10 cellular contexts compared by ENCODE assay signal in the genomic region with DNA sequence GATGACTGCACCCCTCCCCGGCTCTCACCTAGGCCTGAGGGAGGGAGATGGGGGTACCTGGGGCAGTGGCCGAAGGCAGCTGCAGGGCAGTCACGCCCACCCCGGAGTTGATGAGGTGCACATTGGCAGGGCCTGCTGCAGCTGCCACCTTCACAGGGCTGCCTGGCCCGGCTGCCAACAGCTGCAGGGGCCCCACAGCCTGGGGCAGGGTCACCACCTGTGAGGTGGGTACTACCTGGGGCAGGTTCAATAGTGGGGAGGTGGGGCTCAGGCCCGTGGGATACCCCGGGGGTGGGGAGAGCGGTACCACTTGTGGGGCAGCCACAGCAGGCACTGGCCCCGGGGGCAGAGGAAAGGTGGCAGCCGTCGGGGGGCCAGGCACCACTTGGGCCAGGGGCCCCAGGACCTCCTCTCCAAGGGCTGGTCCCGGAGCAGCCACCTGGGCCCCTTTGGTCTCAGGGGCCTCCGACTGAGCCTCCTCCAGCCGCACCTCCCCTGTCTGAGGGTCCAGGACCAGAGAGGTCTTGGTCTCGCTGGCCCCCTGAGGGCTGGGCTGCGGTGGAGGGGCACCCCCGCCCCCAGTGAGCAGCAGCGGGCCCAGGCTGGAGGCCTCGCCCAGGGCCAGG. TPM values are rescaled to one million over a fixed set of nuclear protein-coding genes. Genes with fewer than 3 reads are reported as not detected.
DNase-seq lines count a peak whose midpoint lies in the region; ATAC-seq, FAIRE-seq and TF ChIP-seq lines count a peak whose summit lies in the region.
"Had no signal": no experiment of that assay in that cellular context is flagged by ENCODE, and none has a peak within 500 bp of the region (broad histone marks: within the 10 kb centered on the region; RNA-seq: fewer than 3 reads in every experiment).

No MANE protein-coding gene starts in this region.

- TF ChIP-seq CTCF in HFFc6 (IDR thresholded peaks at IDR 0.05) (no peak), chondrocyte (IDR thresholded peaks at IDR 0.05) (no peak), HepG2 (CRISPR knock-in tag; IDR thresholded peaks at IDR 0.05) (no peak), suprapubic skin (IDR thresholded peaks at IDR 0.05) (no peak)

- TF ChIP-seq RAD21 in HepG2 (CRISPR knock-in tag; IDR thresholded peaks at IDR 0.05), result no peak

- no peaks in the 10 kb centered on the region for H3K36me3 ChIP-seq in HepG2 (replicated peaks in 1 of 2; ENCODE audit: control insufficient read depth in 1 of 2, insufficient read depth in 2 of 2, low read length in 2 of 2)
- H3K36me3 ChIP-seq in suprapubic skin, result no peaks in the 10 kb centered on the region

- 80% methylated on average over 11 of the region's 19 CpGs for WGBS in HepG2 (ENCODE audit: low lambda C conversion rate)
- 71% methylated on average over 1 of the region's 19 CpGs for WGBS in suprapubic skin

- H3K27ac ChIP-seq in HepG2 (ENCODE audit: extremely low read length, insufficient read depth, low read length) (no peak overlapping the region), suprapubic skin (peak overlapping the region; percentile 89)

- H3K36me3 Mint-ChIP-seq in HFFc6 (ENCODE audit: low read depth) (peaks cover 5% of the 10 kb centered on the region; the same call in 1 of the 2 replicates), chondrocyte (ENCODE audit: low read depth) (peaks cover 3% of the 10 kb centered on the region)
- H3K36me3 Mint-ChIP-seq: activated naive CD8-positive, alpha-beta T cell had no signal

- H3K9me3 ChIP-seq in HepG2 (ENCODE audit: low read length) (no peaks in the 10 kb centered on the region), suprapubic skin (no peaks in the 10 kb centered on the region)

- H3K27me3 ChIP-seq in HepG2 (ENCODE audit: control insufficient read depth in 1 of 2, insufficient read depth in 2 of 2, low read length in 2 of 2), result peaks cover 8 to 17% of the 10 kb centered on the region in 2 experiments; a peak in 3 of 5 replicates
- no peaks in the 10 kb centered on the region for H3K27me3 ChIP-seq in suprapubic skin

- H3K9ac ChIP-seq in HepG2 (ENCODE audit: insufficient read depth, low read depth, low read length), result peak overlapping the region; percentile 91

- H3K4me1 ChIP-seq in HepG2 (ENCODE audit: insufficient read depth, low read length), result peaks cover 16% of the 10 kb centered on the region
- H3K4me1 ChIP-seq in suprapubic skin, result peaks cover 46% of the 10 kb centered on the region

- TF ChIP-seq EP300 in HepG2 (IDR thresholded peaks at IDR 0.05; ENCODE audit: low read depth in 2 of 2, low read length in 2 of 2) (no peak), HepG2 (CRISPR knock-in tag; IDR thresholded peaks at IDR 0.05; ENCODE audit: borderline replicate concordance) (no peak), suprapubic skin (IDR thresholded peaks at IDR 0.05) (no peak)

- H3K27me3 Mint-ChIP-seq in HFFc6 (ENCODE audit: insufficient read depth) (peaks cover 23% of the 10 kb centered on the region), chondrocyte (ENCODE audit: low read depth) (no peaks in the 10 kb centered on the region)

- in situ Hi-C loops in HepG2 (cut with HindIII; ENCODE audit: extremely low pct_ligation_motif_present, low pct_unique_long_range_greater_than_20kb), result no loop called here

- intact Hi-C loops in HepG2 (cut with micrococcal nuclease; ENCODE audit: unreplicated experiment), result loop anchor here (5.0 kb wide), 1 partner anchor 34 kb away; the partner anchor contains the start of genes FBXO46 and MEIOSIN

- peak overlapping the region; percentile 90 for H3K27ac Mint-ChIP-seq in HFFc6
- H3K27ac Mint-ChIP-seq in chondrocyte (ENCODE audit: unreplicated experiment), result no peak overlapping the region
- H3K27ac Mint-ChIP-seq: activated B cell treated with CpG ODN at 0.5 μM for 24 hours; activated naive CD8-positive, alpha-beta T cell had no signal

- ATAC-seq in HepG2 (no peak), HG02763 (IDR thresholded peaks at IDR 0.05; ENCODE audit: unreplicated experiment) (no peak), HG02610 (IDR thresholded peaks at IDR 0.05; ENCODE audit: unreplicated experiment) (no peak)

- H3K9me3 Mint-ChIP-seq in HFFc6 (no peaks in the 10 kb centered on the region), chondrocyte (ENCODE audit: low read depth) (no peaks in the 10 kb centered on the region)
- H3K9me3 Mint-ChIP-seq: activated B cell treated with CpG ODN at 0.5 μM for 24 hours had no signal

- H3K4me3 ChIP-seq in HepG2 (replicated peaks in 1 of 3; ENCODE audit: insufficient read depth in 1 of 3, low read depth in 2 of 3, low read length in 3 of 3) (peak overlapping the region; percentile 75 to 87 (median 76); a peak in 5 of 6 replicates), suprapubic skin (peak overlapping the region; percentile 86)

- no peak for FAIRE-seq in HepG2 (lab: Jason Lieb, UNC)

- H3K79me2 ChIP-seq in HepG2 (ENCODE audit: insufficient read depth, low read length), result peaks cover 3% of the 10 kb centered on the region

- H3K4me3 Mint-ChIP-seq in HFFc6 (peak overlapping the region; percentile 90), chondrocyte (ENCODE audit: unreplicated experiment) (peak overlapping the region; percentile 79)

- POLR2A ChIA-PET in HepG2 (lab: Yijun Ruan, JAX), result interaction anchor here (0.8 to 4.7 kb wide), 9 partner anchors 7 to 97 kb away, joined by 3 to 35 read pairs (median 9); partner anchors contain the start of genes DMWD, FBXO46, FOXA3 and QPCTL
- POLR2A ChIA-PET in HEK293T (lab: Yijun Ruan, JAX), result interaction anchor here (4.4 kb wide), 2 partner anchors 49 to 74 kb away, joined by 46 to 52 read pairs; partner anchors contain the start of genes QPCTL and SNRPD2

- H4K20me1 ChIP-seq in HepG2 (ENCODE audit: insufficient read depth, low read length), result no peaks in the 10 kb centered on the region

- H3K4me2 ChIP-seq in HepG2 (ENCODE audit: low read depth, low read length), result peak overlapping the region; percentile 93

- peaks cover 22% of the 10 kb centered on the region for H3K4me1 Mint-ChIP-seq in HFFc6 (ENCODE audit: low read depth)
- H3K4me1 Mint-ChIP-seq in chondrocyte (ENCODE audit: low read depth), result peaks cover 30% of the 10 kb centered on the region

- no TSS peak for BruUV-seq in HepG2 (replicated peaks; lab: Mats Ljungman, UMichigan)

- no peak overlapping the region for H2AFZ ChIP-seq in HepG2 (ENCODE audit: low read length)

- TF ChIP-seq POLR2A in HepG2 (IDR thresholded peaks at IDR 0.05; ENCODE audit: insufficient read depth in 1 of 2, low read depth in 2 of 2, low read length in 2 of 2) (no peak), suprapubic skin (IDR thresholded peaks at IDR 0.05) (no peak)

- DNase-seq in HFFc6 (no peak), chondrocyte (ENCODE audit: low spot score) (no peak), HepG2 (ENCODE audit: low spot score) (no peak), suprapubic skin (ENCODE audit: low spot score in 2 of 2) (no peak), HEK293T (ENCODE audit: extremely low spot score) (no peak), NCI-H2107 (lab: John Stamatoyannopoulos, UW) (no peak)
- DNase-seq: activated B cell treated with CpG ODN at 0.5 μM for 24 hours had no signal

- CTCF ChIA-PET in HepG2 (lab: Yijun Ruan, JAX; ENCODE audit: low intra/inter-chr PET ratio, low total read pairs), result no interaction called here
- CTCF ChIA-PET in HEK293T (lab: Yijun Ruan, JAX), result interaction anchor here (1.6 kb wide), 1 partner anchor 73 kb away, joined by 4 read pairs; the partner anchor contains the start of gene QPCTL

RNA-seq across cellular contexts. Expression of gene SIX5, which starts 2.6 kb away (rescaled TPM):
- 10 to 100 TPM; 14.0 to 15.1 (median 14.4) TPM for total RNA-seq in HFFc6 (2021; fragmentation: NEBNext Ultra II Directional; extraction: Animal tissue kit (Norgen Biotek cat#: 25700))
- total RNA-seq in chondrocyte (29.3 to 33.8 TPM (median 33.0 TPM) in 3 replicates), HepG2 (2016; rRNA removed; fragmentation: Illumina TruSeq; extraction: Trizol) (8.2 and 10.5 TPM in 2 replicates), suprapubic skin (10 to 100 TPM; 10.5 to 14.7 (median 14.3) TPM)
- 1.3 and 1.5 TPM in 2 replicates for total RNA-seq in HepG2 (2016; cell fraction: cytosol; rRNA removed; fragmentation: Illumina TruSeq; extraction: Trizol; ENCODE audit: low read depth)
- 7.3 and 10.6 TPM in 2 replicates for total RNA-seq in HepG2 (2016; cell fraction: insoluble cytoplasmic fraction; rRNA removed; fragmentation: Illumina TruSeq; extraction: Trizol)
- total RNA-seq in HepG2 (2016; cell fraction: membrane; rRNA removed; fragmentation: Illumina TruSeq; extraction: Trizol), result 4.0 and 4.6 TPM in 2 replicates
- total RNA-seq in HepG2 (2016; cell fraction: nucleus; rRNA removed; fragmentation: Illumina TruSeq; extraction: Trizol), result 6.6 and 7.6 TPM in 2 replicates
- 7.7 and 8.8 TPM in 2 replicates for polyA plus RNA-seq in HepG2 (2011; rRNA removed)
- 3.7 and 8.8 TPM in 2 replicates for polyA plus RNA-seq in HepG2 (2011; cell fraction: cytosol; rRNA removed)
- 42.0 and 54.7 TPM in 2 replicates for polyA plus RNA-seq in HepG2 (2011; cell fraction: nucleus; rRNA removed)
- 3.5 and 3.6 TPM in 2 replicates for polyA plus RNA-seq in HepG2 (2012)
- 1.6 and 2.0 TPM in 2 replicates for polyA plus RNA-seq in HepG2 (2016; cell fraction: cytosol; fragmentation: Illumina TruSeq; extraction: Trizol; ENCODE audit: low read depth)
- polyA plus RNA-seq in HepG2 (2016; cell fraction: insoluble cytoplasmic fraction; fragmentation: Illumina TruSeq; extraction: Trizol; ENCODE audit: low read depth), result 12.0 and 14.3 TPM in 2 replicates
- polyA plus RNA-seq in HepG2 (2016; cell fraction: membrane; fragmentation: Illumina TruSeq; extraction: Trizol; ENCODE audit: low read depth), result 3.6 and 4.7 TPM in 2 replicates
- polyA plus RNA-seq in HepG2 (2016; cell fraction: nucleus; fragmentation: Illumina TruSeq; extraction: Trizol; ENCODE audit: insufficient read depth, low read depth), result 20.0 and 20.3 TPM in 2 replicates
- polyA minus RNA-seq in HepG2 (2011; rRNA and poly(A)+ RNA removed; ENCODE audit: low replicate concordance), result 6.7 and 12.9 TPM in 2 replicates
- polyA minus RNA-seq in HepG2 (2011; cell fraction: cytosol; rRNA and poly(A)+ RNA removed), result 6.0 and 6.6 TPM in 2 replicates
- polyA minus RNA-seq in HepG2 (2011; cell fraction: nucleus; rRNA and poly(A)+ RNA removed), result 8.2 and 8.5 TPM in 2 replicates

RNA-seq across cellular contexts. Expression of gene DMPK, which starts 15.9 kb away (rescaled TPM):
- 100 to 1,000 TPM in 4 of 6 experiments, 10 to 100 TPM in 2; 85.5 to 144 (median 102) TPM for total RNA-seq in HFFc6 (2021; fragmentation: NEBNext Ultra II Directional; extraction: Animal tissue kit (Norgen Biotek cat#: 25700))
- total RNA-seq in chondrocyte, result 95.0 to 176 TPM (median 162 TPM) in 3 replicates
- 1.7 and 5.3 TPM in 2 replicates for total RNA-seq in HepG2 (2016; rRNA removed; fragmentation: Illumina TruSeq; extraction: Trizol)
- 1.1 and 1.9 TPM in 2 replicates for total RNA-seq in HepG2 (2016; cell fraction: cytosol; rRNA removed; fragmentation: Illumina TruSeq; extraction: Trizol; ENCODE audit: low read depth)
- total RNA-seq in HepG2 (2016; cell fraction: insoluble cytoplasmic fraction; rRNA removed; fragmentation: Illumina TruSeq; extraction: Trizol), result 1.5 and 4.2 TPM in 2 replicates
- total RNA-seq in HepG2 (2016; cell fraction: membrane; rRNA removed; fragmentation: Illumina TruSeq; extraction: Trizol), result 2.2 and 2.7 TPM in 2 replicates
- 6.7 and 7.2 TPM in 2 replicates for total RNA-seq in HepG2 (2016; cell fraction: nucleus; rRNA removed; fragmentation: Illumina TruSeq; extraction: Trizol)
- polyA plus RNA-seq in HepG2 (2011; rRNA removed), result 8.8 and 12.5 TPM in 2 replicates
- polyA plus RNA-seq in HepG2 (2011; cell fraction: cytosol; rRNA removed), result 4.4 and 5.8 TPM in 2 replicates
- polyA plus RNA-seq in HepG2 (2011; cell fraction: nucleus; rRNA removed), result 119 and 127 TPM in 2 replicates
- polyA plus RNA-seq in HepG2 (2012), result 8.6 and 13.1 TPM in 2 replicates
- 0.84 and 0.86 TPM in 2 replicates for polyA plus RNA-seq in HepG2 (2016; cell fraction: cytosol; fragmentation: Illumina TruSeq; extraction: Trizol; ENCODE audit: low read depth)
- polyA plus RNA-seq in HepG2 (2016; cell fraction: insoluble cytoplasmic fraction; fragmentation: Illumina TruSeq; extraction: Trizol; ENCODE audit: low read depth), result 3.2 and 3.6 TPM in 2 replicates
- polyA plus RNA-seq in HepG2 (2016; cell fraction: membrane; fragmentation: Illumina TruSeq; extraction: Trizol; ENCODE audit: low read depth), result 1.6 and 1.8 TPM in 2 replicates
- 25.3 and 34.4 TPM in 2 replicates for polyA plus RNA-seq in HepG2 (2016; cell fraction: nucleus; fragmentation: Illumina TruSeq; extraction: Trizol; ENCODE audit: insufficient read depth, low read depth)
- 6.3 and 12.8 TPM in 2 replicates for polyA minus RNA-seq in HepG2 (2011; rRNA and poly(A)+ RNA removed; ENCODE audit: low replicate concordance)
- 2.5 and 4.2 TPM in 2 replicates for polyA minus RNA-seq in HepG2 (2011; cell fraction: cytosol; rRNA and poly(A)+ RNA removed)
- 11.6 and 14.0 TPM in 2 replicates for polyA minus RNA-seq in HepG2 (2011; cell fraction: nucleus; rRNA and poly(A)+ RNA removed)
- total RNA-seq in suprapubic skin, result 10 to 100 TPM; 15.0 to 27.3 (median 20.3) TPM

RNA-seq across cellular contexts. Expression of gene DMWD, which starts 26.2 kb away (rescaled TPM):
- total RNA-seq in HFFc6 (2021; fragmentation: NEBNext Ultra II Directional; extraction: Animal tissue kit (Norgen Biotek cat#: 25700)), result 10 to 100 TPM; 53.4 to 63.2 (median 55.3) TPM
- 77.6 to 83.0 TPM (median 79.4 TPM) in 3 replicates for total RNA-seq in chondrocyte
- total RNA-seq in HepG2 (2016; rRNA removed; fragmentation: Illumina TruSeq; extraction: Trizol), result 11.0 and 14.9 TPM in 2 replicates
- 22.5 and 32.3 TPM in 2 replicates for total RNA-seq in HepG2 (2016; cell fraction: cytosol; rRNA removed; fragmentation: Illumina TruSeq; extraction: Trizol; ENCODE audit: low read depth)
- 9.3 and 16.3 TPM in 2 replicates for total RNA-seq in HepG2 (2016; cell fraction: insoluble cytoplasmic fraction; rRNA removed; fragmentation: Illumina TruSeq; extraction: Trizol)
- 40.0 and 43.7 TPM in 2 replicates for total RNA-seq in HepG2 (2016; cell fraction: membrane; rRNA removed; fragmentation: Illumina TruSeq; extraction: Trizol)
- 11.1 and 14.4 TPM in 2 replicates for total RNA-seq in HepG2 (2016; cell fraction: nucleus; rRNA removed; fragmentation: Illumina TruSeq; extraction: Trizol)
- polyA plus RNA-seq in HepG2 (2011; rRNA removed), result 10.3 and 12.4 TPM in 2 replicates
- 6.3 and 9.0 TPM in 2 replicates for polyA plus RNA-seq in HepG2 (2011; cell fraction: cytosol; rRNA removed)
- 44.3 and 58.8 TPM in 2 replicates for polyA plus RNA-seq in HepG2 (2011; cell fraction: nucleus; rRNA removed)
- polyA plus RNA-seq in HepG2 (2012), result 8.3 and 9.5 TPM in 2 replicates
- polyA plus RNA-seq in HepG2 (2016; cell fraction: cytosol; fragmentation: Illumina TruSeq; extraction: Trizol; ENCODE audit: low read depth), result 34.5 and 34.9 TPM in 2 replicates
- polyA plus RNA-seq in HepG2 (2016; cell fraction: insoluble cytoplasmic fraction; fragmentation: Illumina TruSeq; extraction: Trizol; ENCODE audit: low read depth), result 9.9 and 14.4 TPM in 2 replicates
- polyA plus RNA-seq in HepG2 (2016; cell fraction: membrane; fragmentation: Illumina TruSeq; extraction: Trizol; ENCODE audit: low read depth), result 36.7 and 38.5 TPM in 2 replicates
- 22.1 and 22.4 TPM in 2 replicates for polyA plus RNA-seq in HepG2 (2016; cell fraction: nucleus; fragmentation: Illumina TruSeq; extraction: Trizol; ENCODE audit: insufficient read depth, low read depth)
- 29.8 and 32.2 TPM in 2 replicates for polyA minus RNA-seq in HepG2 (2011; rRNA and poly(A)+ RNA removed; ENCODE audit: low replicate concordance)
- polyA minus RNA-seq in HepG2 (2011; cell fraction: cytosol; rRNA and poly(A)+ RNA removed), result 10.3 and 11.4 TPM in 2 replicates
- 33.9 and 38.2 TPM in 2 replicates for polyA minus RNA-seq in HepG2 (2011; cell fraction: nucleus; rRNA and poly(A)+ RNA removed)
- 10 to 100 TPM; 22.7 to 40.6 (median 32.0) TPM for total RNA-seq in suprapubic skin

RNA-seq across cellular contexts. Expression of gene MEIOSIN, which starts 33.2 kb away (rescaled TPM):
- not detected for total RNA-seq in HFFc6 (2021; fragmentation: NEBNext Ultra II Directional; extraction: Animal tissue kit (Norgen Biotek cat#: 25700))
- total RNA-seq in chondrocyte (not detected in 3 replicates), HepG2 (2016; rRNA removed; fragmentation: Illumina TruSeq; extraction: Trizol) (not detected in 2 replicates), suprapubic skin (not detected)
- total RNA-seq in HepG2 (2016; cell fraction: cytosol; rRNA removed; fragmentation: Illumina TruSeq; extraction: Trizol; ENCODE audit: low read depth), result not detected in 2 replicates
- not detected in 2 replicates for total RNA-seq in HepG2 (2016; cell fraction: insoluble cytoplasmic fraction; rRNA removed; fragmentation: Illumina TruSeq; extraction: Trizol)
- not detected in 2 replicates for total RNA-seq in HepG2 (2016; cell fraction: membrane; rRNA removed; fragmentation: Illumina TruSeq; extraction: Trizol)
- not detected in 2 replicates for total RNA-seq in HepG2 (2016; cell fraction: nucleus; rRNA removed; fragmentation: Illumina TruSeq; extraction: Trizol)
- polyA plus RNA-seq in HepG2 (2011; rRNA removed), result not detected in 2 replicates
- 0.03 TPM in 2 replicates for polyA plus RNA-seq in HepG2 (2011; cell fraction: cytosol; rRNA removed)
- polyA plus RNA-seq in HepG2 (2011; cell fraction: nucleus; rRNA removed), result 0.10 TPM in 2 replicates
- 0.07 TPM in 1 of 2 replicates, not detected in the other for polyA plus RNA-seq in HepG2 (2012)
- not detected in 2 replicates for polyA plus RNA-seq in HepG2 (2016; cell fraction: cytosol; fragmentation: Illumina TruSeq; extraction: Trizol; ENCODE audit: low read depth)
- not detected in 2 replicates for polyA plus RNA-seq in HepG2 (2016; cell fraction: insoluble cytoplasmic fraction; fragmentation: Illumina TruSeq; extraction: Trizol; ENCODE audit: low read depth)
- polyA plus RNA-seq in HepG2 (2016; cell fraction: membrane; fragmentation: Illumina TruSeq; extraction: Trizol; ENCODE audit: low read depth), result not detected in 2 replicates
- polyA plus RNA-seq in HepG2 (2016; cell fraction: nucleus; fragmentation: Illumina TruSeq; extraction: Trizol; ENCODE audit: insufficient read depth, low read depth), result not detected in 2 replicates
- 0.09 TPM in 1 of 2 replicates, not detected in the other for polyA minus RNA-seq in HepG2 (2011; rRNA and poly(A)+ RNA removed; ENCODE audit: low replicate concordance)
- not detected in 2 replicates for polyA minus RNA-seq in HepG2 (2011; cell fraction: cytosol; rRNA and poly(A)+ RNA removed)
- polyA minus RNA-seq in HepG2 (2011; cell fraction: nucleus; rRNA and poly(A)+ RNA removed), result not detected in 2 replicates
- total RNA-seq: activated B cell treated with CpG ODN at 0.5 μM for 24 hours had no signal

RNA-seq across cellular contexts. Expression of gene FBXO46, which starts 35.7 kb away (rescaled TPM):
- total RNA-seq in HFFc6 (2021; fragmentation: NEBNext Ultra II Directional; extraction: Animal tissue kit (Norgen Biotek cat#: 25700)), result 10 to 100 TPM in 4 of 6 experiments, 1 to 10 TPM in 2; 8.4 to 14.5 (median 11.0) TPM
- 12.7 to 14.8 TPM (median 14.3 TPM) in 3 replicates for total RNA-seq in chondrocyte
- total RNA-seq in HepG2 (2016; rRNA removed; fragmentation: Illumina TruSeq; extraction: Trizol), result 4.7 and 6.2 TPM in 2 replicates
- 0.79 and 1.0 TPM in 2 replicates for total RNA-seq in HepG2 (2016; cell fraction: cytosol; rRNA removed; fragmentation: Illumina TruSeq; extraction: Trizol; ENCODE audit: low read depth)
- 4.3 and 6.5 TPM in 2 replicates for total RNA-seq in HepG2 (2016; cell fraction: insoluble cytoplasmic fraction; rRNA removed; fragmentation: Illumina TruSeq; extraction: Trizol)
- 3.4 and 3.8 TPM in 2 replicates for total RNA-seq in HepG2 (2016; cell fraction: membrane; rRNA removed; fragmentation: Illumina TruSeq; extraction: Trizol)
- total RNA-seq in HepG2 (2016; cell fraction: nucleus; rRNA removed; fragmentation: Illumina TruSeq; extraction: Trizol), result 5.8 and 7.5 TPM in 2 replicates
- polyA plus RNA-seq in HepG2 (2011; rRNA removed), result 6.4 TPM in 2 replicates
- 3.1 and 5.2 TPM in 2 replicates for polyA plus RNA-seq in HepG2 (2011; cell fraction: cytosol; rRNA removed)
- polyA plus RNA-seq in HepG2 (2011; cell fraction: nucleus; rRNA removed), result 33.3 and 34.2 TPM in 2 replicates
- 4.1 and 4.3 TPM in 2 replicates for polyA plus RNA-seq in HepG2 (2012)
- polyA plus RNA-seq in HepG2 (2016; cell fraction: cytosol; fragmentation: Illumina TruSeq; extraction: Trizol; ENCODE audit: low read depth), result 0.69 and 0.73 TPM in 2 replicates
- 4.4 and 6.5 TPM in 2 replicates for polyA plus RNA-seq in HepG2 (2016; cell fraction: insoluble cytoplasmic fraction; fragmentation: Illumina TruSeq; extraction: Trizol; ENCODE audit: low read depth)
- polyA plus RNA-seq in HepG2 (2016; cell fraction: membrane; fragmentation: Illumina TruSeq; extraction: Trizol; ENCODE audit: low read depth), result 2.3 and 3.0 TPM in 2 replicates
- 16.3 and 19.5 TPM in 2 replicates for polyA plus RNA-seq in HepG2 (2016; cell fraction: nucleus; fragmentation: Illumina TruSeq; extraction: Trizol; ENCODE audit: insufficient read depth, low read depth)
- 4.6 and 6.2 TPM in 2 replicates for polyA minus RNA-seq in HepG2 (2011; rRNA and poly(A)+ RNA removed; ENCODE audit: low replicate concordance)
- 5.1 TPM in 2 replicates for polyA minus RNA-seq in HepG2 (2011; cell fraction: cytosol; rRNA and poly(A)+ RNA removed)
- polyA minus RNA-seq in HepG2 (2011; cell fraction: nucleus; rRNA and poly(A)+ RNA removed), result 7.6 and 9.7 TPM in 2 replicates
- total RNA-seq in suprapubic skin, result 10 to 100 TPM; 13.5 to 24.1 (median 15.7) TPM
